20 cellular contexts compared by ENCODE assay signal in the genomic region with DNA sequence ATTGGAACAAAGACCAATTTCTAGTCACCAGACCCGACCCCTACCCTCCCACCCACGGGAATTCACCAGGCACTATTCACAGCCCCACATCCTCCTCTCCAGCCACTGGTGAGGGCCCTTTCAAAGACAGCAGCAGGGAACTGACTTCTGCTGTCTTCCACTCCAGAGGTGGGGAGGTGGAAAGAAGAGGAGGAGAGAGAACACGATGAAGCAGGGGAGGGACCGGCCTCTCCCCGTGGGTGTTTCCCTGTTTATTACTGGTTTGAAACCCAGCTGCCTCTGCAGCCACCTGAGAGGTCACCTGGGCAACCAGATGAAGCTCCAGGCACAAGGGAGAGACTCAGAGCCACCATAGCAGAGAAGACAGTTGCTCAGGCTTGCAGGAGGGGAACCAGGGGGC. TPM values are rescaled to one million over a fixed set of nuclear protein-coding genes. Genes with fewer than 3 reads are reported as not detected.
"Had no signal": no experiment of that assay in that cellular context is flagged by ENCODE, and none has a peak within 500 bp of the region (broad histone marks: within the 10 kb centered on the region; RNA-seq: fewer than 3 reads in every experiment).

No MANE protein-coding gene starts in this region.

- H3K9me3 ChIP-seq: heart left ventricle, mucosa of descending colon, pancreas, stomach, thoracic aorta had no signal

- ATAC-seq: esophagus mucosa; left lobe of liver; mucosa of descending colon; naive thymus-derived CD8-positive, alpha-beta T cell; pancreas; sciatic nerve had no signal

- H3K4me1 ChIP-seq: heart left ventricle, pancreas, stomach had no signal

- H3K27ac ChIP-seq: dorsolateral prefrontal cortex, heart left ventricle, pancreas, skin epidermis, stomach, thoracic aorta had no signal

- H3K27me3 ChIP-seq: heart left ventricle, pancreas had no signal

- DNase-seq: cortex of kidney; dorsolateral prefrontal cortex; effector memory CD4-positive, alpha-beta T cell; heart left ventricle; hippocampal formation; kidney glomerular epithelial cell; mammary epithelial cell; mucosa of descending colon; naive thymus-derived CD8-positive, alpha-beta T cell; pancreas; stimulated activated CD4-positive, alpha-beta T cell treated with anti-CD3 and anti-CD28 coated beads, Interleukin-2, amount 100 ng/mL, for 24 hours; stimulated activated naive CD4-positive, alpha-beta T cell; stomach; substantia nigra; trophoblast cell had no signal

- H3K4me3 ChIP-seq: dorsolateral prefrontal cortex, heart left ventricle, mucosa of descending colon, pancreas, skin epidermis, stomach, thoracic aorta had no signal

- H3K36me3 ChIP-seq: pancreas, stomach, thoracic aorta had no signal

RNA-seq across cellular contexts. Expression of gene ANO2, which starts 23.1 kb away (rescaled TPM):
- total RNA-seq: naive thymus-derived CD8-positive, alpha-beta T cell had no signal
- polyA plus RNA-seq: naive thymus-derived CD8-positive, alpha-beta T cell had no signal
